In genomic region chr12:96166765-96167164, GRCh38 we compare ENCODE assay signal across 17 cellular contexts.
"Had no signal": no experiment of that assay in that cellular context is flagged by ENCODE, and none has a peak within 500 bp of the region (broad histone marks: within the 10 kb centered on the region; RNA-seq: fewer than 3 reads in every experiment).

No MANE protein-coding gene starts in this region.

- H3K9me3 Mint-ChIP-seq: endodermal cell; stimulated activated effector memory CD8-positive, alpha-beta T cell treated with anti-CD3 and anti-CD28 coated beads, Interleukin-12 subunit alpha, Interleukin-12 subunit beta, amount 100 ng/mL, for 72 hours; type B pancreatic cell had no signal

- H3K9me3 ChIP-seq: gastrocnemius medialis, right atrium auricular region, suprapubic skin, thyroid gland had no signal

- H3K4me3 ChIP-seq: coronary artery, gastrocnemius medialis, right atrium auricular region, smooth muscle cell, suprapubic skin, thyroid gland had no signal

- H3K27ac Mint-ChIP-seq: endodermal cell; stimulated activated effector memory CD8-positive, alpha-beta T cell treated with anti-CD3 and anti-CD28 coated beads, Interleukin-12 subunit alpha, Interleukin-12 subunit beta, amount 100 ng/mL, for 72 hours; type B pancreatic cell had no signal

- H3K4me2 ChIP-seq: smooth muscle cell had no signal

- H3K4me3 Mint-ChIP-seq: endodermal cell; naive thymus-derived CD4-positive, alpha-beta T cell; stimulated activated effector memory CD8-positive, alpha-beta T cell treated with anti-CD3 and anti-CD28 coated beads, Interleukin-12 subunit alpha, Interleukin-12 subunit beta, amount 100 ng/mL, for 72 hours; type B pancreatic cell had no signal

- H3K36me3 Mint-ChIP-seq: stimulated activated effector memory CD8-positive, alpha-beta T cell treated with anti-CD3 and anti-CD28 coated beads, Interleukin-12 subunit alpha, Interleukin-12 subunit beta, amount 100 ng/mL, for 72 hours; type B pancreatic cell had no signal

- ATAC-seq: gastrocnemius medialis; naive thymus-derived CD4-positive, alpha-beta T cell; stimulated activated effector memory CD8-positive, alpha-beta T cell treated with anti-CD3 and anti-CD28 coated beads, Interleukin-12 subunit alpha, Interleukin-12 subunit beta, amount 100 ng/mL, for 72 hours; stimulated activated naive CD8-positive, alpha-beta T cell treated with anti-CD3 and anti-CD28 coated beads, Interleukin-15, Interleukin-2, amounts not matched to agents 100 U/mL and 50 U/mL, for 24 hours had no signal

- H3K27me3 ChIP-seq: gastrocnemius medialis, right atrium auricular region, suprapubic skin, thyroid gland had no signal

- H3K27me3 Mint-ChIP-seq: naive thymus-derived CD4-positive, alpha-beta T cell had no signal

- H3K36me3 ChIP-seq: gastrocnemius medialis, right atrium auricular region, suprapubic skin, thyroid gland had no signal

- H3K4me1 ChIP-seq: suprapubic skin had no signal

- DNase-seq: central memory CD4-positive, alpha-beta T cell; effector CD4-positive, alpha-beta T cell; endodermal cell; gastrocnemius medialis; hippocampal formation; mammary epithelial cell; naive thymus-derived CD4-positive, alpha-beta T cell; stimulated activated CD4-positive, alpha-beta T cell treated with anti-CD3 and anti-CD28 coated beads, Interleukin-4, amount 100 ng/mL, for 1 hour; stimulated activated CD8-positive, alpha-beta memory T cell treated with anti-CD3 and anti-CD28 coated beads, Interleukin-4, amount 100 ng/mL, for 48 hours; stimulated activated naive CD8-positive, alpha-beta T cell treated with anti-CD3 and anti-CD28 coated beads, Interleukin-15, Interleukin-2, amounts not matched to agents 100 U/mL and 50 U/mL, for 24 hours; thyroid gland had no signal
